ENCODE assay signal across 11 cellular contexts in the genomic region with DNA sequence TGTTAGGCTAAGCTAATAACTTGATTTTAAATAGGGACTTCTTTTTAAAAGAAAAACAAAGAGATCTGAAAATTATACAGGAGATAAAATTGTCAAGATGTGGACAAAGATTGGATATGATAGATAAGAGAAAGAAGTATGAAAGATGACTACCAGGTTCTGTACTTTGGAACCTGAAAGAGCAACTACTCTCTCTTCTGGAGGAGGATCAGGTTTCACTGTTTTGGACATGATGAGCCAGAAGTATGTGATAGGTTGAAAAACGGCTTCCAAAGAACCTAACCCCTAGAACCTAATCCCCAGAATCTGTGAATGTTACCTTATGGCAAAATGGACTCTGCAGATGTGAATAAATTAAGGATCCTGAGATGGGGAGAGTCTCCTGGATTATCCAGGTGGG. TPM values are rescaled to one million over a fixed set of nuclear protein-coding genes. Genes with fewer than 3 reads are reported as not detected.
DNase-seq lines count a peak whose midpoint lies in the region; ATAC-seq and TF ChIP-seq lines count a peak whose summit lies in the region.
"Had no signal": no experiment of that assay in that cellular context is flagged by ENCODE, and none has a peak within 500 bp of the region (broad histone marks: within the 10 kb centered on the region; RNA-seq: fewer than 3 reads in every experiment).

No MANE protein-coding gene starts in this region.

- H3K4me1 ChIP-seq in HUES48 (ENCODE audit: control insufficient read depth, insufficient read depth, low read length) (peaks cover 25% of the 10 kb centered on the region), mucosa of descending colon (ENCODE audit: low read depth) (peaks cover 28% of the 10 kb centered on the region)

- no peaks in the 10 kb centered on the region for H3K27me3 ChIP-seq in HUES48 (ENCODE audit: control insufficient read depth, insufficient read depth, low read length)

- ATAC-seq in activated T-helper 17 cell treated with anti-CD3 and anti-CD28 coated beads, Interleukin-2, amount 50 U/mL, for 72 hours (replicated peaks), result peak; percentile 16
- ATAC-seq in mucosa of descending colon (peak; percentile 19), HG02885 (IDR thresholded peaks at IDR 0.05; ENCODE audit: poor library complexity, unreplicated experiment) (no peak)
- ATAC-seq: GM12878 had no signal

- no peak overlapping the region for H3K4me3 ChIP-seq in HUES48 (ENCODE audit: low read depth, low read length)
- H3K4me3 ChIP-seq in mucosa of descending colon, result no peak overlapping the region
- H3K4me3 ChIP-seq: GM12878, thoracic aorta had no signal

- H3K27me3 Mint-ChIP-seq in activated T-helper 17 cell treated with anti-CD3 and anti-CD28 coated beads, Interleukin-2, amount 50 U/mL, for 72 hours, result no peaks in the 10 kb centered on the region

- H3K4me1 Mint-ChIP-seq in activated T-helper 17 cell treated with anti-CD3 and anti-CD28 coated beads, Interleukin-2, amount 50 U/mL, for 72 hours, result peaks cover 59% of the 10 kb centered on the region

- peak overlapping the region; percentile 27 for H3K4me3 Mint-ChIP-seq in activated T-helper 17 cell treated with anti-CD3 and anti-CD28 coated beads, Interleukin-2, amount 50 U/mL, for 72 hours

- no peak for TF ChIP-seq CTCF in mucosa of descending colon (IDR thresholded peaks at IDR 0.05)

- H3K27ac Mint-ChIP-seq in activated T-helper 17 cell treated with anti-CD3 and anti-CD28 coated beads, Interleukin-2, amount 50 U/mL, for 72 hours, result peak overlapping the region; percentile 35

- intact Hi-C loops in mucosa of descending colon (cut with DNase I, micrococcal nuclease), result no loop called here

- peaks cover 42% of the 10 kb centered on the region for H3K36me3 Mint-ChIP-seq in activated T-helper 17 cell treated with anti-CD3 and anti-CD28 coated beads, Interleukin-2, amount 50 U/mL, for 72 hours (ENCODE audit: low read depth)

- H3K9me3 Mint-ChIP-seq in activated T-helper 17 cell treated with anti-CD3 and anti-CD28 coated beads, Interleukin-2, amount 50 U/mL, for 72 hours, result no peaks in the 10 kb centered on the region

- DNase-seq in DMS53 treated with DMSO at 0.1 percent for 48 hours (lab: John Stamatoyannopoulos, UW; ENCODE audit: unreplicated experiment), result peak; percentile 5
- no peak for DNase-seq in mucosa of descending colon
- no peak for DNase-seq in NCI-H146 (lab: John Stamatoyannopoulos, UW)
- DNase-seq in NCI-H2227 treated with DMSO at 0.1 percent for 48 hours (lab: John Stamatoyannopoulos, UW), result no peak
- DNase-seq: activated T-cell treated with anti-CD3 and anti-CD28 coated beads for 4 hours, NCI-H2081 had no signal

- H3K9me3 ChIP-seq in HUES48 (ENCODE audit: control insufficient read depth, insufficient read depth, low read length), result no peaks in the 10 kb centered on the region
- H3K9me3 ChIP-seq in mucosa of descending colon, result no peaks in the 10 kb centered on the region
- H3K9me3 ChIP-seq: thoracic aorta had no signal

- H3K9ac ChIP-seq in HUES48 (ENCODE audit: low read depth, low read length), result no peak overlapping the region

- H3K36me3 ChIP-seq in HUES48 (ENCODE audit: control insufficient read depth, insufficient read depth, low read length) (no peaks in the 10 kb centered on the region), mucosa of descending colon (ENCODE audit: low read depth) (no peaks in the 10 kb centered on the region)
- H3K36me3 ChIP-seq: thoracic aorta had no signal

- peak overlapping the region; percentile 34 for H3K27ac ChIP-seq in HUES48 (ENCODE audit: low read depth, low read length)
- H3K27ac ChIP-seq: thoracic aorta had no signal

RNA-seq across cellular contexts. Expression of gene RSBN1, which starts 26.2 kb away (rescaled TPM):
- total RNA-seq in activated T-helper 17 cell treated with anti-CD3 and anti-CD28 coated beads, Interleukin-2, amount 50 U/mL, for 72 hours, result 10 to 100 TPM; 22.2 to 47.4 TPM
- 10 to 100 TPM; 24.1 to 36.5 (median 28.3) TPM for total RNA-seq in mucosa of descending colon

RNA-seq across cellular contexts. Expression of gene PHTF1, which starts 26.8 kb away (rescaled TPM):
- 10 to 100 TPM; 19.5 to 24.8 TPM for total RNA-seq in activated T-helper 17 cell treated with anti-CD3 and anti-CD28 coated beads, Interleukin-2, amount 50 U/mL, for 72 hours
- 10 to 100 TPM in 2 of 3 donors, 1 to 10 TPM in 1; 8.7 to 14.6 (median 10.8) TPM for total RNA-seq in mucosa of descending colon
